Comparison of ENCODE assay signal across 20 cellular contexts in genomic region chr2:11213975-11214374, GRCh38.
"Had no signal": no experiment of that assay in that cellular context is flagged by ENCODE, and none has a peak within 500 bp of the region (broad histone marks: within the 10 kb centered on the region; RNA-seq: fewer than 3 reads in every experiment).

No MANE protein-coding gene starts in this region.

- H3K4me3 Mint-ChIP-seq: mesothelial cell of epicardium, naive B cell had no signal

- H3K27me3 ChIP-seq: dorsolateral prefrontal cortex, esophagus muscularis mucosa, gastrocnemius medialis, heart right ventricle, left lung had no signal

- H3K4me1 ChIP-seq: esophagus muscularis mucosa, gastrocnemius medialis, heart right ventricle, left lung, lower lobe of right lung had no signal

- H3K9me3 Mint-ChIP-seq: mesothelial cell of epicardium, naive B cell had no signal

- H3K4me3 ChIP-seq: coronary artery, dorsolateral prefrontal cortex, esophagus muscularis mucosa, gastrocnemius medialis, heart right ventricle, left lung, lower lobe of right lung, mucosa of descending colon had no signal

- H3K27ac ChIP-seq: coronary artery, dorsolateral prefrontal cortex, esophagus muscularis mucosa, gastrocnemius medialis, heart right ventricle, left lung, lower lobe of right lung had no signal

- H3K27ac Mint-ChIP-seq: naive B cell had no signal

- H3K9me3 ChIP-seq: esophagus muscularis mucosa, gastrocnemius medialis, heart right ventricle, left lung, lower lobe of right lung, mucosa of descending colon had no signal

- H3K27me3 Mint-ChIP-seq: naive B cell had no signal

- DNase-seq: dermis blood vessel endothelial cell; dorsolateral prefrontal cortex; effector CD4-positive, alpha-beta T cell; effector memory CD4-positive, alpha-beta T cell; foreskin melanocyte; gastrocnemius medialis; glutamatergic neuron; head of caudate nucleus; heart right ventricle; hippocampal formation; left cardiac atrium; left lung; left ventricle myocardium superior; lower lobe of right lung; mesenchymal stem cell; mucosa of descending colon; naive B cell had no signal
